In the genomic region with DNA sequence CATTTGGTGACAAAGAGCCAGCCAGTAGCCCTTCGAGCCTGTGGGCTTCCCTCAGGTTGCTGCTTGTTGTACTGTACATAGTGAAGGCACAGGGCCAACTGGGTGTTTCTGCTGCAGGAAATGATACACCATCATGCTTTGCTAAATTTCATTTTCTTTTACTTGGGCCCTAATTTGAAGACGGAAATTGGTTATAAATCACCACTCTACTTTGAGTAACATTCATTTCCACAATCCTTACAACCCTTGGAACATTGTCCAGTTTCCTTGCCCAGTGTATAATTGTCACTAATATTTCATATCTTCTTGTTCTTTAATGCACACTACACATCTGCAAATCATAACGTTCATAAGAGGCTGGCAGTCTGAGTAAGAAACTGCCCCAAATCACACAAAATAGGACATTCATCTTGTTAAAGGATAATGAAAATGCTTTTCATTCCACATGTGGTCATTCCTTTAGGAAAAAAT, we compare ENCODE assay signal across 2 cellular contexts.
TF ChIP-seq lines count a peak whose summit lies in the region.

No MANE protein-coding gene starts in this region.

TF ChIP-seq in A549, 52 proteins besides CTCF, POLR2A, EP300 and RAD21 (continued from another document):
- TF ChIP-seq ZFP36 (IDR thresholded peaks at IDR 0.05; ENCODE audit: borderline replicate concordance, partially characterized antibody) (no peak), RFX5 (IDR thresholded peaks at IDR 0.05) (no peak), JUNB (IDR thresholded peaks at IDR 0.05) (no peak), POLR2AphosphoS2 (conservative IDR thresholded peaks at IDR 0.05; ENCODE audit: low read length) (no peak), CBX8 (IDR thresholded peaks at IDR 0.05) (no peak), KDM1A (IDR thresholded peaks at IDR 0.05; ENCODE audit: low read depth) (no peak), SREBF2 (IDR thresholded peaks at IDR 0.05) (no peak), EHF (CRISPR knock-in tag; IDR thresholded peaks at IDR 0.05) (no peak)
- TF ChIP-seq, protein P1, sequence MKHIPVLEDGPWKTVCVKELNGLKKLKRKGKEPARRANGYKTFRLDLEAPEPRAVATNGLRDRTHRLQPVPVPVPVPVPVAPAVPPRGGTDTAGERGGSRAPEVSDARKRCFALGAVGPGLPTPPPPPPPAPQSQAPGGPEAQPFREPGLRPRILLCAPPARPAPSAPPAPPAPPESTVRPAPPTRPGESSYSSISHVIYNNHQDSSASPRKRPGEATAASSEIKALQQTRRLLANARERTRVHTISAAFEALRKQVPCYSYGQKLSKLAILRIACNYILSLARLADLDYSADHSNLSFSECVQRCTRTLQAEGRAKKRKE (CRISPR knock-in tag; IDR thresholded peaks at IDR 0.05; ENCODE audit: low read depth): no peak
- TF ChIP-seq, protein P2, sequence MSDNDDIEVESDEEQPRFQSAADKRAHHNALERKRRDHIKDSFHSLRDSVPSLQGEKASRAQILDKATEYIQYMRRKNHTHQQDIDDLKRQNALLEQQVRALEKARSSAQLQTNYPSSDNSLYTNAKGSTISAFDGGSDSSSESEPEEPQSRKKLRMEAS (IDR thresholded peaks at IDR 0.05): no peak
- TF ChIP-seq, protein P3, sequence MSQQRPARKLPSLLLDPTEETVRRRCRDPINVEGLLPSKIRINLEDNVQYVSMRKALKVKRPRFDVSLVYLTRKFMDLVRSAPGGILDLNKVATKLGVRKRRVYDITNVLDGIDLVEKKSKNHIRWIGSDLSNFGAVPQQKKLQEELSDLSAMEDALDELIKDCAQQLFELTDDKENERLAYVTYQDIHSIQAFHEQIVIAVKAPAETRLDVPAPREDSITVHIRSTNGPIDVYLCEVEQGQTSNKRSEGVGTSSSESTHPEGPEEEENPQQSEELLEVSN (IDR thresholded peaks at IDR 0.05; ENCODE audit: borderline replicate concordance, low read depth): no peak
TF ChIP-seq in A549: peak in this region for 0.

TF ChIP-seq in SK-N-SH treated with all-trans-retinoic acid at 6 μM for 48 hours, 23 proteins besides CTCF, POLR2A, EP300 and RAD21 (continued from another document):
- TF ChIP-seq ZC3H10 (CRISPR knock-in tag; IDR thresholded peaks at IDR 0.05) (peak; percentile 96), ZNF70 (CRISPR knock-in tag; IDR thresholded peaks at IDR 0.05) (0 out of 2 replicates have a peak, but pooled peaks have one; percentile 11), BACH2 (CRISPR knock-in tag; IDR thresholded peaks at IDR 0.05; ENCODE audit: borderline replicate concordance) (no peak), OSR1 (CRISPR knock-in tag; IDR thresholded peaks at IDR 0.05) (no peak), TCF4 (CRISPR knock-in tag; IDR thresholded peaks at IDR 0.05; ENCODE audit: borderline replicate concordance) (no peak), TOX (CRISPR knock-in tag; IDR thresholded peaks at IDR 0.05; ENCODE audit: borderline replicate concordance) (peak; percentile 98)
- TF ChIP-seq, protein P4, sequence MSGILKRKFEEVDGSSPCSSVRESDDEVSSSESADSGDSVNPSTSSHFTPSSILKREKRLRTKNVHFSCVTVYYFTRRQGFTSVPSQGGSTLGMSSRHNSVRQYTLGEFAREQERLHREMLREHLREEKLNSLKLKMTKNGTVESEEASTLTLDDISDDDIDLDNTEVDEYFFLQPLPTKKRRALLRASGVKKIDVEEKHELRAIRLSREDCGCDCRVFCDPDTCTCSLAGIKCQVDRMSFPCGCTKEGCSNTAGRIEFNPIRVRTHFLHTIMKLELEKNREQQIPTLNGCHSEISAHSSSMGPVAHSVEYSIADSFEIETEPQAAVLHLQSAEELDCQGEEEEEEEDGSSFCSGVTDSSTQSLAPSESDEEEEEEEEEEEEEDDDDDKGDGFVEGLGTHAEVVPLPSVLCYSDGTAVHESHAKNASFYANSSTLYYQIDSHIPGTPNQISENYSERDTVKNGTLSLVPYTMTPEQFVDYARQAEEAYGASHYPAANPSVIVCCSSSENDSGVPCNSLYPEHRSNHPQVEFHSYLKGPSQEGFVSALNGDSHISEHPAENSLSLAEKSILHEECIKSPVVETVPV (CRISPR knock-in tag; IDR thresholded peaks at IDR 0.05): no peak; the same call in 1 of the 2 replicates
